Comparison of ENCODE assay signal across 8 cellular contexts in the genomic region with DNA sequence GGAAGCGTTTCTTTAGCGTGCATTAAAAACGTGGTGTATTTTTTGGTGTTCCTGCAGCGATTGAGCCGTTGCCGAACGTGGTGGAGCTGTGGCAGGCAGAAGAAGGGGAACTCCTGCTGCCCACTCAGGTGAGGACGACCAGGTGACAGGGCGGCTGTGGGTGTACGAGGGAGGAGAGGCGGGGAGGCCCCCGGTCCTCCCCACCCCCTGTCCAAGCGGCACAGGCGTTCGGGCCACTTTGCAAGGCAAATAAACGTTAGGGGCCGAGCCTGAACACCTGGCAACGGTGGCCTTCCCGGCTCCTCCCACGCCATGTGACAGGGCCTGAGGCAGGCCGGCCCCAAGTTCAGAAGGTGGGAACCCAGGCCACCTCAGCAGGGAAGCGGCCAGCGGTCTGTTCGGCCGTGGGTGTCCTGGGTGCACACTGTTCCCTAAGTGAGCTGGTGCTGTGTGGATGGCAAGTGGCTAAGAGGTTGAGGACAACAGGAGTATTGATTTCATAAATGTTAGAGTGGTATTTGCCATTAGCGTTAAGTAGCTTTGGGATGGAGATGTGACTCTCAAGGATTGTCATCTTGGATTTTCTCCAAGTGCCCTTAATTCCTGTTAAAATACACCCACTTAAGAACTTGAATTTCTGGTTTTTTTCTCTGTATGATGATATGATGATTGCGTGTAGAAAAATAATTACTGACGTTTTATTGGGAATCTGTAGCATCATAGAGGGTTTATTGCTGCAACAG. TPM values are rescaled to one million over a fixed set of nuclear protein-coding genes. Genes with fewer than 3 reads are reported as not detected.
DNase-seq lines count a peak whose midpoint lies in the region; ATAC-seq and TF ChIP-seq lines count a peak whose summit lies in the region.

No MANE protein-coding gene starts in this region.

- H3K27ac Mint-ChIP-seq in brain: peak overlapping the region; percentile 84 to 93 (median 91)

- peak overlapping the region; percentile 94 to 97 (median 96) for H3K4me3 Mint-ChIP-seq in brain

- peak; percentile 18 for DNase-seq in GDM1 (lab: John Stamatoyannopoulos, UW)
- DNase-seq in HL-60 (ENCODE audit: low read depth in 1 of 2, low spot score in 1 of 2): peak in 1 of 2 experiments; percentile 47
- peak; percentile 21 for DNase-seq in SK-N-DZ (ENCODE audit: low spot score)
- peak; percentile 17 for DNase-seq in iris pigment epithelial cell (ENCODE audit: low read depth)
- DNase-seq in stimulated activated CD4-positive, alpha-beta T cell treated with anti-CD3 and anti-CD28 coated beads, Interleukin-4, amount 100 ng/mL, for 24 hours: peak; percentile 52
- DNase-seq in midbrain (lab: John Stamatoyannopoulos, UW): no peak

- peak; percentile 52 for ATAC-seq in GM21390 (IDR thresholded peaks at IDR 0.05; ENCODE audit: unreplicated experiment)

- peaks cover 9% of the 10 kb centered on the region for H3K27me3 Mint-ChIP-seq in brain

- H3K36me3 Mint-ChIP-seq in brain: peaks cover 35% of the 10 kb centered on the region

- TF ChIP-seq CTCF in HL-60 (IDR thresholded peaks at IDR 0.05; ENCODE audit: insufficient read depth, low read length) (no peak), brain (conservative IDR thresholded peaks at IDR 0.05) (no peak)

- H3K27ac ChIP-seq in HL-60 (replicated peaks): peak overlapping the region; percentile 90

- H3K27me3 ChIP-seq in HL-60 (ENCODE audit: insufficient read depth, poor library complexity, severe bottlenecking): no peaks in the 10 kb centered on the region

- peak overlapping the region; percentile 87 for H3K4me3 ChIP-seq in HL-60 (replicated peaks; ENCODE audit: insufficient read depth, low read length)

- H3K4me1 Mint-ChIP-seq in brain: peaks cover 74% of the 10 kb centered on the region

- H3K9me3 Mint-ChIP-seq in brain: peaks cover 0 to 4% (median 0%) of the 10 kb centered on the region in 5 experiments

RNA-seq across cellular contexts. Expression of gene TMEM131L, which starts 1.2 kb away (rescaled TPM):
- 12.2 and 18.2 TPM in 2 replicates for polyA plus RNA-seq in SK-N-DZ (2014; cell fraction: cytosol; rRNA removed)
- polyA plus RNA-seq in SK-N-DZ (2014; cell fraction: nucleus; rRNA removed): 20.3 and 26.3 TPM in 2 replicates
- polyA plus RNA-seq in brain (ENCODE audit: insufficient read depth, low read depth, low replicate concordance): 3.7 TPM
